Comparison of ENCODE assay signal across 1 cellular context in the genomic region with DNA sequence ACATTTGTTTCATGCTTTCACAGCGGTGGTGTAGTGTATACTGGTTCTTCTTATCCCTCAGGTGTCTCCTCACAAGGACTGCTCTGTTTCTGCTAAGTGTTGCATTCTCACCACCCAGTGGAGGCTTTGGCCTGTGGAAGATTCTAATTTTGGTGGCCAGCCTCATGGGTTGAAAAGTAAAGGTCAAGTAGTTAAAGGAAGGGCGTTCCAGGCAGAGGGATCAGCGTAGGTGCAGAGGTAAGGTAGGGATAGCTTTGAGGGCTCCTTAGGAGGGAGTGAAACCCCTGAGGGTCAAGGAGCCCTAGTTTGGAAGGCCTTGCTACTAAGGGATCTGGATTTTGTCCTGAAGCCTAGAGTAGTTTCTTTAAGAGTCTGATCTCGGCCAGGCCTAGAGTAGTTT.
TF ChIP-seq lines count a peak whose summit lies in the region.

No MANE protein-coding gene starts in this region.

TF ChIP-seq in HEK293, 187 proteins besides CTCF, POLR2A, EP300 and RAD21 (continued from another document):
- TF ChIP-seq ZNF18 (tag by site-specific recombination; IDR thresholded peaks at IDR 0.05) (no peak), REPIN1 (tag by site-specific recombination; IDR thresholded peaks at IDR 0.05; ENCODE audit: low read depth) (no peak)
